ENCODE assay signal across 23 cellular contexts in the genomic region with DNA sequence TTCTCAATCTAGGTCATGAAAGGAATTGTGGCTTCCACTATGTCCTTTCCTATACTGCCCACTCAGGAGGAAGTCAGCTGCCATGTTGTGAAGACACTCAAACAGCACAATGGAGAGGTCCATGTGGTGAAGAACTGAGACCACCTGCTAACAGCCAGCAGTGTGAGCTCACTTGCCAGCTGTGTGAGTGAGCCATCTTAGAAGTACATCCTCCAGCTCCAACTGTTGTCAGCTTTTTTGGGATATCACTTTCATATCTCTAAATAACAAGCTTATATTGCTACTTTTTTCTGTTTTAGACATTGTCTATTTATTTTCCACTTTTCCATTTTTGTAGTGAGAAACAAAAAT.
"Had no signal": no experiment of that assay in that cellular context is flagged by ENCODE, and none has a peak within 500 bp of the region (broad histone marks: within the 10 kb centered on the region; RNA-seq: fewer than 3 reads in every experiment).

No MANE protein-coding gene starts in this region.

- H3K36me3 ChIP-seq: MG63 had no signal

- H3K27ac ChIP-seq: SK-N-MC, VCaP had no signal

- ATAC-seq: activated CD4-positive, alpha-beta T cell treated with anti-CD3 and anti-CD28 coated beads for 36 hours; activated T-helper 17 cell treated with anti-CD3 and anti-CD28 coated beads, Interleukin-2, amount 50 U/mL, for 72 hours; T-cell had no signal

- H3K9me3 ChIP-seq: MG63 had no signal

- H3K4me3 ChIP-seq: MG63, SK-N-MC had no signal

- H3K27me3 ChIP-seq: MG63 had no signal

- DNase-seq: activated CD4-positive, alpha-beta memory T cell treated with anti-CD3 and anti-CD28 coated beads, Interleukin-2, amount 10 ng/mL, durations not matched to agents 7 days and 5 days; activated CD4-positive, alpha-beta T cell treated with anti-CD3 and anti-CD28 coated beads for 36 hours; activated CD4-positive, alpha-beta T cell treated with anti-CD3 and anti-CD28 coated beads, Interleukin-2, amount 50 U/mL, for 1 hour; activated CD4-positive, CD25-positive, alpha-beta regulatory T cell; activated gamma-delta T cell; activated naive CD4-positive, alpha-beta T cell treated with anti-CD3 and anti-CD28 coated beads for 36 hours; activated T-cell treated with anti-CD3 and anti-CD28 coated beads for 4 hours; activated T-cell treated with anti-CD3 and anti-CD28 coated beads, Interleukin-2, amount 50 U/mL, for 48 hours; amygdala; cerebellar nuclear complex; MG63; NCI-H1105 treated with DMSO at 0.1 percent for 48 hours; NCI-H1436 treated with DMSO at 0.1 percent for 48 hours; NCI-H187; NCI-H2081 treated with DMSO at 0.1 percent for 48 hours; NCI-H510A; NCI-H526 treated with DMSO at 0.1 percent for 48 hours; SIG-M5; T-cell; T-helper 2 cell had no signal
